In the genomic region with DNA sequence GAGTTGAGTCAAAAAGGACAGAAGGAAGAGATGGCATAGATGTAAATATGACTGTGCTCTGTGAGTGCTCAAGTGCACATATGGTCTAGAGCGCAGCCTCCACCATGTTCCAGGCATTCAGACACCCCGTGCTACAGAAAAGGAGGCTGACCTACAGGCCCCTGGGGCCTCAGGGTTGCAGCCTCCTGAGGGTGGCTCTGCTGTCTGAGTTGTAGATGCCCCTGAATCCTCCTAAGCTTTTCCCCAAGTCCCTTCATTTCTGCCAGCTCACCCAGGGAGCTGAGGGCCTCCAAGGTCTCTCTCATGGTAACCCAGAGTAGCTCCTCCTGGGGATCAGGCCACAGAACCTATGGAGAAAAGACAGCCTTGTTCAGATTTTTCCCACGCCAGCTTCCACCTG, we compare ENCODE assay signal across 12 cellular contexts. TPM values are rescaled to one million over a fixed set of nuclear protein-coding genes. Genes with fewer than 3 reads are reported as not detected.
DNase-seq lines count a peak whose midpoint lies in the region; ATAC-seq and TF ChIP-seq lines count a peak whose summit lies in the region.
"Had no signal": no experiment of that assay in that cellular context is flagged by ENCODE, and none has a peak within 500 bp of the region (broad histone marks: within the 10 kb centered on the region; RNA-seq: fewer than 3 reads in every experiment).

No MANE protein-coding gene starts in this region.

- intact Hi-C loops in aorta (cut with DNase I), result loop anchor here (2.0 to 5.0 kb wide), 3 partner anchors 53 to 68 kb away; partner anchors contain the start of gene ZNF862 (in 2 of the 2)

- H3K27ac ChIP-seq in neutrophil, result peak overlapping the region; percentile 96
- H3K27ac ChIP-seq in aorta (ENCODE audit: low read depth in 1 of 2, low read length in 2 of 2), result no peak overlapping the region

- peaks cover 53% of the 10 kb centered on the region for H3K36me3 ChIP-seq in neutrophil
- H3K36me3 ChIP-seq in aorta (ENCODE audit: control insufficient read depth in 1 of 2, insufficient read depth in 2 of 2, low read length in 1 of 2), result no peaks in the 10 kb centered on the region

- no peak for ATAC-seq in aorta (ENCODE audit: low FRiP score)
- ATAC-seq in GM18861 (IDR thresholded peaks at IDR 0.05; ENCODE audit: unreplicated experiment), result no peak

- H3K4me1 ChIP-seq in neutrophil (ENCODE audit: control insufficient read depth in 1 of 2, insufficient read depth in 1 of 2, low read depth in 1 of 2, low read length in 1 of 2) (peaks cover 24 to 32% of the 10 kb centered on the region in 2 experiments), aorta (ENCODE audit: control insufficient read depth in 1 of 2, insufficient read depth in 2 of 2, low read length in 2 of 2) (no peaks in the 10 kb centered on the region)

- WGBS in aorta, 2 donors, result 97% methylated on average over 3 of the region's 3 CpGs

- H3K27me3 ChIP-seq in neutrophil (peaks cover 21% of the 10 kb centered on the region), aorta (ENCODE audit: control insufficient read depth in 1 of 2, insufficient read depth in 2 of 2, low read length in 1 of 2) (no peaks in the 10 kb centered on the region)
- H3K27me3 ChIP-seq: right lobe of liver had no signal

- H3K9me3 Mint-ChIP-seq in HFFc6, result 0 out of 2 replicates have a peak, but pooled peaks cover 4% of the 10 kb centered on the region
- H3K9me3 Mint-ChIP-seq in brain, result peaks cover 0 to 10% (median 0%) of the 10 kb centered on the region in 5 experiments

- DNase-seq in NCI-H82 (lab: John Stamatoyannopoulos, UW), result peak; percentile 42
- DNase-seq in NCI-H82 treated with DMSO at 0.1 percent for 48 hours (lab: John Stamatoyannopoulos, UW; ENCODE audit: unreplicated experiment), result no peak
- DNase-seq in HFFc6, result no peak
- no peak for DNase-seq in medulla oblongata (ENCODE audit: extremely low spot score)
- no peak for DNase-seq in aorta
- DNase-seq: 8988T, EL, NCI-H1930, right lobe of liver had no signal

- H3K36me3 Mint-ChIP-seq in HFFc6 (ENCODE audit: low read depth) (peaks cover 5% of the 10 kb centered on the region; the same call in 1 of the 2 replicates), brain (peaks cover 36% of the 10 kb centered on the region)

- H3K4me3 Mint-ChIP-seq in HFFc6 (0 out of 2 replicates have a peak overlapping the region, but pooled peaks have one; percentile 42), brain (peak overlapping the region; percentile 78 to 85 (median 79))

- H3K27me3 Mint-ChIP-seq in HFFc6 (ENCODE audit: insufficient read depth), result peaks cover 25% of the 10 kb centered on the region
- peaks cover 31% of the 10 kb centered on the region for H3K27me3 Mint-ChIP-seq in brain

- no peak for TF ChIP-seq CTCF in HFFc6 (IDR thresholded peaks at IDR 0.05)
- TF ChIP-seq CTCF in brain (conservative IDR thresholded peaks at IDR 0.05), result no peak
- no peak for TF ChIP-seq CTCF in neutrophil (IDR thresholded peaks at IDR 0.05)

- H3K4me3 ChIP-seq in neutrophil (ENCODE audit: low read depth in 1 of 2, low read length in 1 of 2), result peak overlapping the region; percentile 87 to 88
- no peak overlapping the region for H3K4me3 ChIP-seq in aorta (ENCODE audit: low read length in 2 of 2)

- no peaks in the 10 kb centered on the region for H3K4me1 Mint-ChIP-seq in HFFc6 (ENCODE audit: low read depth)
- peaks cover 34% of the 10 kb centered on the region for H3K4me1 Mint-ChIP-seq in brain

- H3K9me3 ChIP-seq in neutrophil, result no peaks in the 10 kb centered on the region
- H3K9me3 ChIP-seq in aorta (ENCODE audit: control insufficient read depth, low read length), result no peaks in the 10 kb centered on the region
- H3K9me3 ChIP-seq: right lobe of liver had no signal

- H3K27ac Mint-ChIP-seq in HFFc6 (no peak overlapping the region), brain (peak overlapping the region in 3 of 5 experiments; percentile 55 to 78 (median 60))

RNA-seq across cellular contexts. Expression of gene ZNF467, which starts 2.7 kb away (rescaled TPM):
- 1 to 10 TPM in 3 of 6 experiments, under 1 TPM in 3; 0.68 to 1.7 (median 1.0) TPM for total RNA-seq in HFFc6 (2021; fragmentation: NEBNext Ultra II Directional; extraction: Animal tissue kit (Norgen Biotek cat#: 25700))
- polyA plus RNA-seq in brain (ENCODE audit: insufficient read depth, low read depth, low replicate concordance), result 9.1 TPM
- total RNA-seq in aorta, result 10 to 100 TPM; 13.3 to 18.5 TPM
- 1 to 10 TPM; 2.1 to 5.7 TPM for polyA plus RNA-seq in aorta

Comparison
In these comparisons a context has a peak if more than half of its experiments do, and no peak if none do; other contexts are left out.
1. H3K4me3 ChIP-seq: peak in neutrophil (2 of 2); none in aorta (0 of 2).
2. RNA of gene ZNF467, which starts 2.7 kb away (total RNA-seq): 13.3 to 18.5 TPM in aorta; 0.68 to 1.7 TPM in HFFc6; every median in the first group is over 4 times any median in the second.